ENCODE assay signal across 14 cellular contexts in genomic region chr17:37051839-37052238, GRCh38.
DNase-seq lines count a peak whose midpoint lies in the region; ATAC-seq and TF ChIP-seq lines count a peak whose summit lies in the region.
"Had no signal": no experiment of that assay in that cellular context is flagged by ENCODE, and none has a peak within 500 bp of the region (broad histone marks: within the 10 kb centered on the region; RNA-seq: fewer than 3 reads in every experiment).

No MANE protein-coding gene starts in this region.

- POLR2A ChIA-PET in CD8-positive, alpha-beta T cell (lab: Charles Lee): no interaction called here

- H3K36me3 ChIP-seq in CD8-positive, alpha-beta T cell (ENCODE audit: insufficient read depth, low read length): peaks cover 15% of the 10 kb centered on the region

- no peaks in the 10 kb centered on the region for H3K4me1 ChIP-seq in CD8-positive, alpha-beta T cell (ENCODE audit: insufficient read depth, low read length)

- H3K9me3 ChIP-seq in CD8-positive, alpha-beta T cell (ENCODE audit: low read length): no peaks in the 10 kb centered on the region
- H3K9me3 ChIP-seq in T-helper 17 cell (ENCODE audit: control insufficient read depth, low read length, poor library complexity, severe bottlenecking): no peaks in the 10 kb centered on the region

- CTCF ChIA-PET in CD8-positive, alpha-beta T cell (lab: Charles Lee): no interaction called here

- intact Hi-C loops in CD8-positive, alpha-beta T cell (cut with DNase I, micrococcal nuclease): no loop called here
- intact Hi-C loops in left colon (cut with DNase I, micrococcal nuclease): no loop called here

- H3K4me3 ChIP-seq in CD8-positive, alpha-beta T cell (ENCODE audit: low read depth, low read length): no peak overlapping the region
- H3K4me3 ChIP-seq: BLaER1 treated with 17β-estradiol and CSF1 and Interleukin-3, amounts not matched to agents 10 nM and 100 nM had no signal

- ATAC-seq in CD8-positive, alpha-beta T cell: no peak
- no peak for ATAC-seq in T-helper 17 cell
- peak; percentile 94 for ATAC-seq in left colon
- no peak for ATAC-seq in GM19395 (IDR thresholded peaks at IDR 0.05; ENCODE audit: unreplicated experiment)
- ATAC-seq in GM21515 (IDR thresholded peaks at IDR 0.05; ENCODE audit: unreplicated experiment): no peak

- H3K4me3 Mint-ChIP-seq in CD8-positive, alpha-beta T cell: no peak overlapping the region
- H3K4me3 Mint-ChIP-seq in T-helper 17 cell: no peak overlapping the region
- H3K4me3 Mint-ChIP-seq in nephron: peak overlapping the region in 1 of 3 experiments; percentile 4
- H3K4me3 Mint-ChIP-seq: CD4-positive, CD25-positive, alpha-beta regulatory T cell; H9 had no signal

- H3K9me3 Mint-ChIP-seq in CD8-positive, alpha-beta T cell: no peaks in the 10 kb centered on the region
- no peaks in the 10 kb centered on the region for H3K9me3 Mint-ChIP-seq in nephron
- H3K9me3 Mint-ChIP-seq: CD4-positive, CD25-positive, alpha-beta regulatory T cell; H9 had no signal

- no peaks in the 10 kb centered on the region for H3K27me3 Mint-ChIP-seq in CD8-positive, alpha-beta T cell (ENCODE audit: low read depth)
- H3K27me3 Mint-ChIP-seq in T-helper 17 cell: no peaks in the 10 kb centered on the region
- peaks cover 3% of the 10 kb centered on the region for H3K27me3 Mint-ChIP-seq in nephron (ENCODE audit: low read depth)
- H3K27me3 Mint-ChIP-seq: CD4-positive, CD25-positive, alpha-beta regulatory T cell had no signal

- H3K4me1 Mint-ChIP-seq in CD8-positive, alpha-beta T cell (ENCODE audit: low read depth): peaks cover 7% of the 10 kb centered on the region
- H3K4me1 Mint-ChIP-seq in T-helper 17 cell: peaks cover 11% of the 10 kb centered on the region
- H3K4me1 Mint-ChIP-seq in nephron: peaks cover 36% of the 10 kb centered on the region

- no peak for DNase-seq in CD8-positive, alpha-beta T cell
- DNase-seq in T-helper 17 cell (no peak), left colon (peak in 1 of 2 donors; percentile 26), NCI-H2171 (lab: John Stamatoyannopoulos, UW) (no peak)
- DNase-seq: ACHN; Calu3; CD4-positive, CD25-positive, alpha-beta regulatory T cell; DMS 273 treated with DMSO at 0.1 percent for 48 hours; GOT3; H9 had no signal

- peak overlapping the region; percentile 13 for H3K27ac Mint-ChIP-seq in CD8-positive, alpha-beta T cell
- H3K27ac Mint-ChIP-seq in T-helper 17 cell (peak overlapping the region; percentile 27), nephron (peak overlapping the region; percentile 68 to 96 (median 83))

- H3K36me3 Mint-ChIP-seq in CD8-positive, alpha-beta T cell: peaks cover 67% of the 10 kb centered on the region
- H3K36me3 Mint-ChIP-seq in T-helper 17 cell (ENCODE audit: low read depth): peaks cover 4% of the 10 kb centered on the region
- H3K36me3 Mint-ChIP-seq in nephron (ENCODE audit: low read depth): peaks cover 20% of the 10 kb centered on the region

- no peaks in the 10 kb centered on the region for H3K27me3 ChIP-seq in CD8-positive, alpha-beta T cell (ENCODE audit: insufficient read depth, low read length)
- H3K27me3 ChIP-seq: BLaER1 treated with 17β-estradiol and CSF1 and Interleukin-3, amounts not matched to agents 10 nM and 100 nM had no signal

- no peak for TF ChIP-seq CTCF in CD8-positive, alpha-beta T cell (IDR thresholded peaks at IDR 0.05)
- TF ChIP-seq CTCF in nephron (IDR thresholded peaks at IDR 0.05; ENCODE audit: unreplicated experiment in 3 of 3): no peak

- H3K27ac ChIP-seq in CD8-positive, alpha-beta T cell (ENCODE audit: low read depth, low read length): no peak overlapping the region
- H3K27ac ChIP-seq: BLaER1 treated with 17β-estradiol and CSF1 and Interleukin-3, amounts not matched to agents 10 nM and 100 nM had no signal

Comparison
In these comparisons a context has a peak if more than half of its experiments do, and no peak if none do; other contexts are left out.
1. H3K27ac Mint-ChIP-seq: peak in every context shown above with its lines; median percentile 83 in nephron; 27 in T-helper 17 cell; 13 in CD8-positive, alpha-beta T cell.